In the genomic region with DNA sequence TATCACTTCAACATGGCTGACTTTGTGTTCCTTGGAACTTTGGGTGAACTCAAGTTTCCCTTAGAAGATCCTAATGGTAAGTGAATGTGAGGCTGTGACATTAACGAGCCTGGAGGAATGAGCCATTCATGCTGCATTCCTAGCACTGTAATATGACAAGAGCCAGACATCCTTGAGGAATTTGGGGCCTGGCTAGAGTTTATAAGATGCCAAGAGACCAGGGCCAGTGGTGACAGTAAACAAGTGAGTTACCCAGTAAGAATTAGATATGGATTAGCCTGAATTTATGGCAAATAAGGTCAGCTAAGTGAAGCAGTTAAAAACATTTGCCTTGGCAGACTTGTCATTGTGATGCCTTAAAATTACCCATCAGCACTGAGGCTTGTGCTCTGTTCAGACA, we compare ENCODE assay signal across 1 cellular context.
TF ChIP-seq lines count a peak whose summit lies in the region.

No MANE protein-coding gene starts in this region.

TF ChIP-seq in GM12878, 131 proteins besides CTCF, POLR2A, EP300 and RAD21 (continued from another document):
- TF ChIP-seq SKIL (IDR thresholded peaks at IDR 0.05; ENCODE audit: low read depth, poor library complexity, severe bottlenecking) (no peak), RB1 (IDR thresholded peaks at IDR 0.05; ENCODE audit: borderline replicate concordance) (no peak), BMI1 (IDR thresholded peaks at IDR 0.05; ENCODE audit: borderline replicate concordance) (no peak), RELA (IDR thresholded peaks at IDR 0.05; ENCODE audit: borderline replicate concordance, partially characterized antibody) (no peak), NFYA (IDR thresholded peaks at IDR 0.05; ENCODE audit: borderline replicate concordance, low read depth, low read length) (no peak), CHD4 (IDR thresholded peaks at IDR 0.05) (no peak), MEF2A (IDR thresholded peaks at IDR 0.05; ENCODE audit: insufficient read depth, low read depth, low read length) (no peak), SMAD5 (IDR thresholded peaks at IDR 0.05; ENCODE audit: low read depth) (no peak), EGR1 (IDR thresholded peaks at IDR 0.05; ENCODE audit: borderline replicate concordance in 1 of 2, low read depth in 2 of 2, low read length in 2 of 2) (no peak)
- TF ChIP-seq, protein P1, sequence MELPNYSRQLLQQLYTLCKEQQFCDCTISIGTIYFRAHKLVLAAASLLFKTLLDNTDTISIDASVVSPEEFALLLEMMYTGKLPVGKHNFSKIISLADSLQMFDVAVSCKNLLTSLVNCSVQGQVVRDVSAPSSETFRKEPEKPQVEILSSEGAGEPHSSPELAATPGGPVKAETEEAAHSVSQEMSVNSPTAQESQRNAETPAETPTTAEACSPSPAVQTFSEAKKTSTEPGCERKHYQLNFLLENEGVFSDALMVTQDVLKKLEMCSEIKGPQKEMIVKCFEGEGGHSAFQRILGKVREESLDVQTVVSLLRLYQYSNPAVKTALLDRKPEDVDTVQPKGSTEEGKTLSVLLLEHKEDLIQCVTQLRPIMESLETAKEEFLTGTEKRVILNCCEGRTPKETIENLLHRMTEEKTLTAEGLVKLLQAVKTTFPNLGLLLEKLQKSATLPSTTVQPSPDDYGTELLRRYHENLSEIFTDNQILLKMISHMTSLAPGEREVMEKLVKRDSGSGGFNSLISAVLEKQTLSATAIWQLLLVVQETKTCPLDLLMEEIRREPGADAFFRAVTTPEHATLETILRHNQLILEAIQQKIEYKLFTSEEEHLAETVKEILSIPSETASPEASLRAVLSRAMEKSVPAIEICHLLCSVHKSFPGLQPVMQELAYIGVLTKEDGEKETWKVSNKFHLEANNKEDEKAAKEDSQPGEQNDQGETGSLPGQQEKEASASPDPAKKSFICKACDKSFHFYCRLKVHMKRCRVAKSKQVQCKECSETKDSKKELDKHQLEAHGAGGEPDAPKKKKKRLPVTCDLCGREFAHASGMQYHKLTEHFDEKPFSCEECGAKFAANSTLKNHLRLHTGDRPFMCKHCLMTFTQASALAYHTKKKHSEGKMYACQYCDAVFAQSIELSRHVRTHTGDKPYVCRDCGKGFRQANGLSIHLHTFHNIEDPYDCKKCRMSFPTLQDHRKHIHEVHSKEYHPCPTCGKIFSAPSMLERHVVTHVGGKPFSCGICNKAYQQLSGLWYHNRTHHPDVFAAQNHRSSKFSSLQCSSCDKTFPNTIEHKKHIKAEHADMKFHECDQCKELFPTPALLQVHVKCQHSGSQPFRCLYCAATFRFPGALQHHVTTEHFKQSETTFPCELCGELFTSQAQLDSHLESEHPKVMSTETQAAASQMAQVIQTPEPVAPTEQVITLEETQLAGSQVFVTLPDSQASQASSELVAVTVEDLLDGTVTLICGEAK (IDR thresholded peaks at IDR 0.05; ENCODE audit: borderline replicate concordance) = no peak
